23 cellular contexts compared by ENCODE assay signal in the genomic region with DNA sequence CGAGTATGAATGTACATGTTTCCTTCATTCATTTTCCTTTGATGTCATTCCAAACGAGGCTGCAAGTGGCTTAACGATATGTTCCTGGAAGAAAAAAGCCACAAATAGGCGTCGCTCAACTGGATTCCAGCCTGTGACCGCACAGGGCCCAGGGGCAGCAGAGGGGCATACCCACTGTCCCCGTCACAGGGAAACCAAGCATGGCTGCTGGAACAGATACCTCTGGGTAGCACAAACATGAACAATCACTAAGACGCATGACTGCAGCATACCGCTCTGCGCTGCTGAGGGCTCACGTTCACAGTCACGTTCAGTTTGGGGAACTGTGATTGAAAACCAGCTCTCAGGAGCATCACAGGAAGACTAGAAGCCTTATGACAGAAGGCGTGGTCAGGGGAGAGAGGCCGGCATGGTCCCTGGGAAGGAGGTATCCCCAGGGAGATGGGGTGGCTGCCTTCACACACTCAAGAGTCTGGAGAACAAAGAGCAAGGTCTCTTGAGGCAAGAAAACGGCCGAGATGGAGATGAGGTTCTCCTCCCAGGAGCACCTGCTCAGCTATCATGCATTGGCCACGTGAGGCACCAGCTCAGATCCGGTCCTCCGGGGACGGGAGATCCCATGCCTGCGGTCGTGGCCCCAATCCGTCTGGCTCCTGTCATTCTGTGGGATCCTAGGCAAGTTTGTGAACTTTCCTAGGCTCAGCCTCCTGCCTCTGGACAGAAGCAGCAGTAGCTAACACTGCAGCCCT.
DNase-seq lines count a peak whose midpoint lies in the region; ATAC-seq and TF ChIP-seq lines count a peak whose summit lies in the region.
"Had no signal": no experiment of that assay in that cellular context is flagged by ENCODE, and none has a peak within 500 bp of the region (broad histone marks: within the 10 kb centered on the region; RNA-seq: fewer than 3 reads in every experiment).

No MANE protein-coding gene starts in this region.

- H3K4me1 ChIP-seq in endodermal cell (ENCODE audit: control insufficient read depth, insufficient read depth, low read length): peaks cover under 1% of the 10 kb centered on the region
- H3K4me1 ChIP-seq: Peyer's patch had no signal

- H3K4me3 Mint-ChIP-seq in activated naive CD8-positive, alpha-beta T cell treated with anti-CD3 and anti-CD28 coated beads, Interleukin-2, amount 10 ng/mL, durations not matched to agents 7 days and 5 days: no peak overlapping the region
- no peak overlapping the region for H3K4me3 Mint-ChIP-seq in activated naive CD8-positive, alpha-beta T cell treated with anti-CD3 and anti-CD28 coated beads, Interleukin-2, amount 50 U/mL, for 24 hours
- H3K4me3 Mint-ChIP-seq in endodermal cell: no peak overlapping the region
- H3K4me3 Mint-ChIP-seq in nephron progenitor cell: no peak overlapping the region
- H3K4me3 Mint-ChIP-seq: B cell; CD4-positive, CD25-positive, alpha-beta regulatory T cell; GM23338 had no signal

- no peak for ATAC-seq in activated naive CD8-positive, alpha-beta T cell treated with anti-CD3 and anti-CD28 coated beads, Interleukin-2, amount 10 ng/mL, durations not matched to agents 7 days and 5 days (ENCODE audit: low read depth)
- ATAC-seq in activated naive CD8-positive, alpha-beta T cell treated with anti-CD3 and anti-CD28 coated beads, Interleukin-2, amount 50 U/mL, for 24 hours: no peak
- ATAC-seq in HG03039 (IDR thresholded peaks at IDR 0.05; ENCODE audit: unreplicated experiment): no peak
- no peak for ATAC-seq in GM18873 (IDR thresholded peaks at IDR 0.05; ENCODE audit: low FRiP score, unreplicated experiment)
- no peak for ATAC-seq in HG03175 (IDR thresholded peaks at IDR 0.05; ENCODE audit: unreplicated experiment)
- ATAC-seq: GM23338, SK-N-SH treated with all-trans-retinoic acid at 6 μM for 48 hours had no signal

- H3K27ac ChIP-seq in endodermal cell (ENCODE audit: low read depth, low read length): no peak overlapping the region
- H3K27ac ChIP-seq: KMS-11, Peyer's patch had no signal

- POLR2A ChIA-PET in activated naive CD8-positive, alpha-beta T cell treated with anti-CD3 and anti-CD28 coated beads, Interleukin-2, amount 10 ng/mL, durations not matched to agents 7 days and 5 days (lab: Charles Lee): no interaction called here

- peak; percentile 12 for DNase-seq in activated naive CD8-positive, alpha-beta T cell treated with anti-CD3 and anti-CD28 coated beads, Interleukin-2, amount 10 ng/mL, durations not matched to agents 7 days and 5 days
- no peak for DNase-seq in activated naive CD8-positive, alpha-beta T cell treated with anti-CD3 and anti-CD28 coated beads, Interleukin-2, amount 50 U/mL, for 24 hours
- DNase-seq in endodermal cell (peak; percentile 24), nephron progenitor cell (no peak)
- DNase-seq: CD4-positive, CD25-positive, alpha-beta regulatory T cell; EL; GF-D8; HCEC 1CT; IMR-90; NCI-H1092 treated with DMSO at 0.1 percent for 48 hours; NCI-H1694 treated with DMSO at 0.1 percent for 48 hours; NCI-H2081 treated with DMSO at 0.1 percent for 48 hours; NCI-H2171 treated with DMSO at 0.1 percent for 48 hours; NCI-H524 treated with DMSO at 0.1 percent for 48 hours; NCI-H82; Peyer's patch had no signal

- H3K9ac ChIP-seq in endodermal cell (ENCODE audit: extremely low read depth, low read length, poor library complexity, severe bottlenecking): no peak overlapping the region
- H3K9ac ChIP-seq: KMS-11 had no signal

- H3K4me1 Mint-ChIP-seq in activated naive CD8-positive, alpha-beta T cell treated with anti-CD3 and anti-CD28 coated beads, Interleukin-2, amount 10 ng/mL, durations not matched to agents 7 days and 5 days: peaks cover 5% of the 10 kb centered on the region
- peaks cover 7% of the 10 kb centered on the region for H3K4me1 Mint-ChIP-seq in activated naive CD8-positive, alpha-beta T cell treated with anti-CD3 and anti-CD28 coated beads, Interleukin-2, amount 50 U/mL, for 24 hours
- H3K4me1 Mint-ChIP-seq in endodermal cell (peaks cover 3% of the 10 kb centered on the region), nephron progenitor cell (peaks cover 25% of the 10 kb centered on the region)

- peaks cover 6% of the 10 kb centered on the region for H3K9me3 Mint-ChIP-seq in activated naive CD8-positive, alpha-beta T cell treated with anti-CD3 and anti-CD28 coated beads, Interleukin-2, amount 10 ng/mL, durations not matched to agents 7 days and 5 days
- peaks cover 9% of the 10 kb centered on the region for H3K9me3 Mint-ChIP-seq in activated naive CD8-positive, alpha-beta T cell treated with anti-CD3 and anti-CD28 coated beads, Interleukin-2, amount 50 U/mL, for 24 hours
- H3K9me3 Mint-ChIP-seq in endodermal cell (peaks cover 14% of the 10 kb centered on the region), nephron progenitor cell (peaks cover 18% of the 10 kb centered on the region)

- H3K9me3 ChIP-seq in endodermal cell (ENCODE audit: control insufficient read depth, low read length): no peaks in the 10 kb centered on the region
- H3K9me3 ChIP-seq: Peyer's patch had no signal

- WGBS in endodermal cell (ENCODE audit: insufficient coverage in 1 of 2, insufficient read length in 1 of 2), 2 experiments: 89 to 94% methylated on average over 22 to 23 of the region's 23 CpGs

- peaks cover 11% of the 10 kb centered on the region for H3K36me3 ChIP-seq in endodermal cell (ENCODE audit: control insufficient read depth, insufficient read depth, low read length)

- no peak overlapping the region for H3K27ac Mint-ChIP-seq in activated naive CD8-positive, alpha-beta T cell treated with anti-CD3 and anti-CD28 coated beads, Interleukin-2, amount 10 ng/mL, durations not matched to agents 7 days and 5 days
- no peak overlapping the region for H3K27ac Mint-ChIP-seq in activated naive CD8-positive, alpha-beta T cell treated with anti-CD3 and anti-CD28 coated beads, Interleukin-2, amount 50 U/mL, for 24 hours
- H3K27ac Mint-ChIP-seq in endodermal cell (no peak overlapping the region), nephron progenitor cell (peak overlapping the region; percentile 65)
- H3K27ac Mint-ChIP-seq: B cell, GM23338 had no signal

- H3K4me3 ChIP-seq in endodermal cell (ENCODE audit: low read length): no peak overlapping the region
- H3K4me3 ChIP-seq: GM23338, Peyer's patch had no signal

- TF ChIP-seq CTCF in endodermal cell (conservative IDR thresholded peaks at IDR 0.05) (no peak), nephron progenitor cell (IDR thresholded peaks at IDR 0.05) (no peak)

- peaks cover 4% of the 10 kb centered on the region for H3K27me3 Mint-ChIP-seq in activated naive CD8-positive, alpha-beta T cell treated with anti-CD3 and anti-CD28 coated beads, Interleukin-2, amount 10 ng/mL, durations not matched to agents 7 days and 5 days
- H3K27me3 Mint-ChIP-seq in activated naive CD8-positive, alpha-beta T cell treated with anti-CD3 and anti-CD28 coated beads, Interleukin-2, amount 50 U/mL, for 24 hours: peaks cover 2% of the 10 kb centered on the region
- no peaks in the 10 kb centered on the region for H3K27me3 Mint-ChIP-seq in endodermal cell (ENCODE audit: insufficient read depth)
- peaks cover 6% of the 10 kb centered on the region for H3K27me3 Mint-ChIP-seq in nephron progenitor cell (ENCODE audit: low read depth, poor library complexity)
- H3K27me3 Mint-ChIP-seq: CD4-positive, CD25-positive, alpha-beta regulatory T cell had no signal

- H3K27me3 ChIP-seq in endodermal cell (ENCODE audit: control insufficient read depth, insufficient read depth, low read length, poor library complexity, severe bottlenecking): no peaks in the 10 kb centered on the region
- H3K27me3 ChIP-seq: Peyer's patch had no signal

- H3K36me3 Mint-ChIP-seq in activated naive CD8-positive, alpha-beta T cell treated with anti-CD3 and anti-CD28 coated beads, Interleukin-2, amount 10 ng/mL, durations not matched to agents 7 days and 5 days: peaks cover 6% of the 10 kb centered on the region
- peaks cover 1% of the 10 kb centered on the region for H3K36me3 Mint-ChIP-seq in activated naive CD8-positive, alpha-beta T cell treated with anti-CD3 and anti-CD28 coated beads, Interleukin-2, amount 50 U/mL, for 24 hours (ENCODE audit: low read depth)
- H3K36me3 Mint-ChIP-seq in endodermal cell (ENCODE audit: low read depth) (peaks cover 13% of the 10 kb centered on the region), nephron progenitor cell (ENCODE audit: low read depth) (peaks cover 47% of the 10 kb centered on the region)

Comparison
In these comparisons a context has a peak if more than half of its experiments do, and no peak if none do; other contexts are left out.
1. DNase-seq: peak in activated naive CD8-positive, alpha-beta T cell treated with anti-CD3 and anti-CD28 coated beads, Interleukin-2, amount 10 ng/mL, durations not matched to agents 7 days and 5 days (single experiment) and endodermal cell (single experiment); none in activated naive CD8-positive, alpha-beta T cell treated with anti-CD3 and anti-CD28 coated beads, Interleukin-2, amount 50 U/mL, for 24 hours (single experiment) and nephron progenitor cell (single experiment).